Comparison of ENCODE assay signal across 26 cellular contexts in genomic region chr17:49692751-49693150, GRCh38. TPM values are rescaled to one million over a fixed set of nuclear protein-coding genes. Genes with fewer than 3 reads are reported as not detected.
DNase-seq lines count a peak whose midpoint lies in the region; ATAC-seq, FAIRE-seq and TF ChIP-seq lines count a peak whose summit lies in the region.
"Had no signal": no experiment of that assay in that cellular context is flagged by ENCODE, and none has a peak within 500 bp of the region (broad histone marks: within the 10 kb centered on the region; RNA-seq: fewer than 3 reads in every experiment).

No MANE protein-coding gene starts in this region.

- H3K4me1 ChIP-seq in esophagus muscularis mucosa (peaks cover 34 to 57% (median 47%) of the 10 kb centered on the region in 4 donors), rectal smooth muscle tissue (ENCODE audit: control insufficient read depth, insufficient read depth, low read length) (peaks cover 27% of the 10 kb centered on the region)

- H3K27me3 ChIP-seq in esophagus muscularis mucosa (no peaks in the 10 kb centered on the region), rectal smooth muscle tissue (ENCODE audit: control insufficient read depth, insufficient read depth, low read length) (no peaks in the 10 kb centered on the region)
- H3K27me3 ChIP-seq: dorsolateral prefrontal cortex, gastrocnemius medialis had no signal

- H3K4me3 ChIP-seq in esophagus muscularis mucosa (no peak overlapping the region), rectal smooth muscle tissue (ENCODE audit: low read length) (no peak overlapping the region)
- H3K4me3 ChIP-seq: dorsolateral prefrontal cortex, gastrocnemius medialis had no signal

- H3K27ac ChIP-seq in esophagus muscularis mucosa (replicated peaks in 1 of 4) (peak overlapping the region; percentile 86 to 90 (median 89)), rectal smooth muscle tissue (ENCODE audit: low read depth, low read length) (peak overlapping the region; percentile 92)
- H3K27ac ChIP-seq: epithelial cell of prostate had no signal

- ATAC-seq in GM18861 (IDR thresholded peaks at IDR 0.05; ENCODE audit: unreplicated experiment) = no peak
- ATAC-seq: gastrocnemius medialis, HCT116, sciatic nerve had no signal

- peak; percentile 38 for DNase-seq in EH (ENCODE audit: low read depth)
- DNase-seq in M059J (ENCODE audit: low read depth) = peak; percentile 36
- no peak for DNase-seq in esophagus muscularis mucosa (ENCODE audit: extremely low spot score)
- no peak for DNase-seq in urothelium cell line (ENCODE audit: low spot score)
- DNase-seq in Ammon's horn (ENCODE audit: low spot score) = no peak
- no peak for DNase-seq in AML-193 (lab: John Stamatoyannopoulos, UW)
- DNase-seq: activated B cell treated with CpG ODN at 0.5 μM for 24 hours; activated CD4-positive, alpha-beta T cell treated with anti-CD3 and anti-CD28 coated beads, Interleukin-2, amount 50 U/mL, for 4 hours; activated CD8-positive, alpha-beta memory T cell treated with anti-CD3 and anti-CD28 coated beads, Interleukin-2, amount 50 U/mL, for 48 hours; activated gamma-delta T cell treated with Interleukin-2 at 50 U/mL for 16 hours; CD4-positive, alpha-beta T cell; gastrocnemius medialis; GDM1; islet precursor cell; Karpas-422; NCI-H1092; NCI-H2081; OCI-M1; T-helper 9 cell had no signal

- no peak for TF ChIP-seq POLR2A in esophagus muscularis mucosa (IDR thresholded peaks at IDR 0.05; ENCODE audit: low read depth)

- TF ChIP-seq EP300 in esophagus muscularis mucosa (IDR thresholded peaks at IDR 0.05) = no peak

- WGBS in esophagus muscularis mucosa = 87% methylated on average over 4 of the region's 4 CpGs

- intact Hi-C loops in esophagus muscularis mucosa (cut with DNase I) = loop anchor here (5.0 kb wide), 1 partner anchor 45 kb away; no protein-coding TSS in a partner anchor

- no peak for TF ChIP-seq CTCF in esophagus muscularis mucosa (IDR thresholded peaks at IDR 0.05)

- H3K9ac ChIP-seq in rectal smooth muscle tissue (ENCODE audit: low read length) = no peak overlapping the region

- H3K9me3 ChIP-seq in esophagus muscularis mucosa = no peaks in the 10 kb centered on the region
- H3K9me3 ChIP-seq: gastrocnemius medialis had no signal

- H3K36me3 ChIP-seq in esophagus muscularis mucosa = no peaks in the 10 kb centered on the region
- H3K36me3 ChIP-seq in rectal smooth muscle tissue (ENCODE audit: control insufficient read depth, insufficient read depth, low read length) = no peaks in the 10 kb centered on the region
- H3K36me3 ChIP-seq: gastrocnemius medialis had no signal

- no peak for FAIRE-seq in urothelium cell line (lab: Jason Lieb, UNC)
- FAIRE-seq: bronchial epithelial cell had no signal

RNA-seq across cellular contexts. Expression of gene SPOP, which starts 14.9 kb away (rescaled TPM):
- total RNA-seq in M059J (2014; rRNA removed; shearing (Covaris generic)) = 28.2 and 47.5 TPM in 2 replicates
- total RNA-seq in esophagus muscularis mucosa = 100 to 1,000 TPM; 156 to 304 (median 185) TPM

RNA-seq across cellular contexts. Expression of gene SLC35B1, which starts 15.0 kb away (rescaled TPM):
- 61.9 and 112 TPM in 2 replicates for total RNA-seq in M059J (2014; rRNA removed; shearing (Covaris generic))
- 10 to 100 TPM; 17.0 to 25.3 (median 18.4) TPM for total RNA-seq in esophagus muscularis mucosa

Comparison
In these comparisons a context has a peak if more than half of its experiments do, and no peak if none do; other contexts are left out.
1. DNase-seq: peak in EH (single experiment) and M059J (single experiment); none in esophagus muscularis mucosa (single experiment), urothelium cell line (single experiment), Ammon's horn (single experiment) and AML-193 (0 of 2).